In the genomic region with DNA sequence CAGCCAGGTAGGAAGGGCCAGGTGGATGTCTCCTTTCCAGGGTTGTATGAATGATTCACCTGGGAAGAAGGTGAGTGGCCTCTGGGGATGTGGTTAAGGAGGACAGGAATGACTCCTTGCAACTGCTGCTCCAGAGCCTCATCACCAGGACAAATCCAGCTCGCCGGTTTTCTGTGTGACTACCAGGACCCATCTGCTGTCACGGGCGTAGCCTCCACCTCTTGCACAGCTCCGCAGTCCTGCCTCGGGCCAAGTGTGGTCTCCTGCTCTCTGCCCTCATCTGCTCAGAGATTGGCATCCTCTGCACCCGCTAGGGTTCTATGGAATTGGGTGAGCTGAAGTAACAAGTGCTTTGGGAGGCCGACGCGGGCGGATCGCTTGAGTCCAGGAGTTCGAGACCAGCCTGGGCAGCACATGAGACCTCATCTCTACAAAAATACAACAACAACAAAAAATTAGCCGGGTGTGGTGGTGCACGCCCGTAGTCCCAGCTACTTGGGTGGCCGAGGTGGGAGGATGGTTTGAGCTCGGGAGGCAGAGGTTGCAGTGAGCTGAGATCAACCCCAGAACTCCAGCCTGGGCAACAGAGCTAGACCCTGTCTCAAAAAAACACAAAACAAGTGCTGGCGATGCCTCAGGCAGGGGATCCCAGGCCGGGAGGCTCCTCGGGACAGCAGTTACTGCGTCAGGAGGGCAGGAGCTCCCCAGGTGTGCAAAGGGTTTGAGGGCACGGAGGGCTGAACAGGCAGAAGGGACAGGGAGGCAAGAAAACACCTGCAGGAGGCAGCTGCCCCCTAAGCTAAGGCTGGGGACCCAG, we compare ENCODE assay signal across 1 cellular context.
TF ChIP-seq lines count a peak whose summit lies in the region.

No MANE protein-coding gene starts in this region.

TF ChIP-seq in A549, 52 proteins besides CTCF, POLR2A, EP300 and RAD21 (continued from another document):
- TF ChIP-seq, protein P1, sequence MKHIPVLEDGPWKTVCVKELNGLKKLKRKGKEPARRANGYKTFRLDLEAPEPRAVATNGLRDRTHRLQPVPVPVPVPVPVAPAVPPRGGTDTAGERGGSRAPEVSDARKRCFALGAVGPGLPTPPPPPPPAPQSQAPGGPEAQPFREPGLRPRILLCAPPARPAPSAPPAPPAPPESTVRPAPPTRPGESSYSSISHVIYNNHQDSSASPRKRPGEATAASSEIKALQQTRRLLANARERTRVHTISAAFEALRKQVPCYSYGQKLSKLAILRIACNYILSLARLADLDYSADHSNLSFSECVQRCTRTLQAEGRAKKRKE (CRISPR knock-in tag; IDR thresholded peaks at IDR 0.05; ENCODE audit: low read depth) = no peak
- TF ChIP-seq JUN (IDR thresholded peaks at IDR 0.05) = no peak
- TF ChIP-seq, protein P2, sequence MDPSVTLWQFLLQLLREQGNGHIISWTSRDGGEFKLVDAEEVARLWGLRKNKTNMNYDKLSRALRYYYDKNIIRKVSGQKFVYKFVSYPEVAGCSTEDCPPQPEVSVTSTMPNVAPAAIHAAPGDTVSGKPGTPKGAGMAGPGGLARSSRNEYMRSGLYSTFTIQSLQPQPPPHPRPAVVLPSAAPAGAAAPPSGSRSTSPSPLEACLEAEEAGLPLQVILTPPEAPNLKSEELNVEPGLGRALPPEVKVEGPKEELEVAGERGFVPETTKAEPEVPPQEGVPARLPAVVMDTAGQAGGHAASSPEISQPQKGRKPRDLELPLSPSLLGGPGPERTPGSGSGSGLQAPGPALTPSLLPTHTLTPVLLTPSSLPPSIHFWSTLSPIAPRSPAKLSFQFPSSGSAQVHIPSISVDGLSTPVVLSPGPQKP (IDR thresholded peaks at IDR 0.05; ENCODE audit: low read depth, low read length) = no peak
- no peak for TF ChIP-seq CHD2 (IDR thresholded peaks at IDR 0.05; ENCODE audit: low read length, partially characterized antibody)
- TF ChIP-seq ZNF302 (CRISPR knock-in tag; IDR thresholded peaks at IDR 0.05) = no peak
- no peak for TF ChIP-seq FOSB (CRISPR knock-in tag; IDR thresholded peaks at IDR 0.05)
- no peak for TF ChIP-seq ZFP36 (IDR thresholded peaks at IDR 0.05; ENCODE audit: borderline replicate concordance, partially characterized antibody)
- no peak for TF ChIP-seq NR3C1 (IDR thresholded peaks at IDR 0.05)
